In genomic region chr18:44130365-44130942, GRCh38 we compare ENCODE assay signal across 9 cellular contexts.
A peak's percentile ranks its signal among the peaks of the same experiment; 100 is the strongest.
DNase-seq lines count a peak whose midpoint lies in the region; ATAC-seq and TF ChIP-seq lines count a peak whose summit lies in the region.
"Had no signal": no experiment of that assay in that cellular context is flagged by ENCODE, and none has a peak within 500 bp of the region (broad histone marks: within the 10 kb centered on the region; RNA-seq: fewer than 3 reads in every experiment).

No MANE protein-coding gene starts in this region.

- H3K4me1 Mint-ChIP-seq in H9 (no peaks in the 10 kb centered on the region), brain (peaks cover 22% of the 10 kb centered on the region)

- ATAC-seq in GM21825 (IDR thresholded peaks at IDR 0.05; ENCODE audit: unreplicated experiment) (no peak), GM21447 (IDR thresholded peaks at IDR 0.05; ENCODE audit: unreplicated experiment) (no peak)

- H3K36me3 ChIP-seq in kidney epithelial cell (ENCODE audit: control insufficient read depth, insufficient read depth, low read length), result no peaks in the 10 kb centered on the region

- H4K5ac ChIP-seq in H9 (ENCODE audit: insufficient read length, low read depth, low read length), result no peak overlapping the region

- H3K56ac ChIP-seq in H9 (ENCODE audit: insufficient read length, low read depth, low read length), result no peak overlapping the region

- no peak overlapping the region for H2BK12ac ChIP-seq in H9 (ENCODE audit: insufficient read length, low read depth, low read length)

- H3T11ph ChIP-seq in H9 (ENCODE audit: low read length), result no peak overlapping the region

- H2BK120ac ChIP-seq in H9 (ENCODE audit: low read depth, low read length, poor library complexity, severe bottlenecking), result no peak overlapping the region

- no peak overlapping the region for H2BK15ac ChIP-seq in H9 (ENCODE audit: low read depth, low read length)

- H3K14ac ChIP-seq in H9 (ENCODE audit: insufficient read depth, low read length), result no peak overlapping the region

- no CpG with 5 or more reads among the region's 5 CpGs for WGBS in H9 (ENCODE audit: extremely low coverage, insufficient read length, low lambda C conversion rate)

- no peak overlapping the region for H3K23ac ChIP-seq in H9 (ENCODE audit: insufficient read length, low read depth, low read length)

- H3K27ac Mint-ChIP-seq in H9 (no peak overlapping the region), brain (peak overlapping the region in 2 of 5 experiments; percentile 22 to 43)

- H3K27me3 ChIP-seq in H9 (ENCODE audit: insufficient read depth, low read length) (no peaks in the 10 kb centered on the region), kidney epithelial cell (ENCODE audit: control insufficient read depth, insufficient read depth, low read length) (no peaks in the 10 kb centered on the region)

- H3K9me3 ChIP-seq in H9 (ENCODE audit: control insufficient read depth, low read depth, low read length), result no peaks in the 10 kb centered on the region

- no peaks in the 10 kb centered on the region for H3K79me1 ChIP-seq in H9 (ENCODE audit: insufficient read depth, low read depth, low read length, poor library complexity, severe bottlenecking)

- H3K18ac ChIP-seq in H9 (ENCODE audit: insufficient read length, low read depth, low read length), result no peak overlapping the region

- no peak overlapping the region for H3K27ac ChIP-seq in H9 (ENCODE audit: insufficient read length, low read depth, low read length)
- H3K27ac ChIP-seq: SK-N-MC had no signal

- no peak overlapping the region for H3K4ac ChIP-seq in H9 (ENCODE audit: low read depth, low read length)

- no peaks in the 10 kb centered on the region for H3K4me1 ChIP-seq in H9 (ENCODE audit: insufficient read depth, low read length)

- H3K4me3 ChIP-seq in kidney epithelial cell (ENCODE audit: low read depth, low read length), result no peak overlapping the region
- H3K4me3 ChIP-seq: SK-N-MC had no signal

- H3K4me2 ChIP-seq in H9 (ENCODE audit: insufficient read depth, insufficient read length, low read length), result no peak overlapping the region

- H3K4me3 Mint-ChIP-seq in H9, result no peak overlapping the region
- no peak overlapping the region for H3K4me3 Mint-ChIP-seq in brain

- DNase-seq in DMS153 treated with DMSO at 0.1 percent for 48 hours (lab: John Stamatoyannopoulos, UW; ENCODE audit: unreplicated experiment) (peak; percentile 22), H9 (peak; percentile 36), NCI-H2227 (lab: John Stamatoyannopoulos, UW; ENCODE audit: unreplicated experiment) (peak; percentile 79), kidney epithelial cell (ENCODE audit: low read depth) (peak; percentile 7)
- no peak for DNase-seq in activated CD4-positive, alpha-beta T cell treated with anti-CD3 and anti-CD28 coated beads for 1 hour

- no peak overlapping the region for H2BK5ac ChIP-seq in H9 (ENCODE audit: insufficient read length, low read length)

- H2AK5ac ChIP-seq in H9 (ENCODE audit: insufficient read length, low read length), result no peak overlapping the region

- H3K9me3 Mint-ChIP-seq in H9 (no peaks in the 10 kb centered on the region), brain (no peaks in the 10 kb centered on the region)

- no peak overlapping the region for H2BK20ac ChIP-seq in H9 (ENCODE audit: low read depth, low read length, poor library complexity, severe bottlenecking)

- H3K9ac ChIP-seq in H9 (ENCODE audit: extremely low read depth, insufficient read length, low read length), result no peak overlapping the region

- H2AFZ ChIP-seq in H9 (ENCODE audit: low read length), result no peak overlapping the region

- no peaks in the 10 kb centered on the region for H4K20me1 ChIP-seq in H9 (ENCODE audit: control insufficient read depth, insufficient read depth, insufficient read length)

- no peaks in the 10 kb centered on the region for H3K79me2 ChIP-seq in H9 (ENCODE audit: insufficient read depth, low read length)

- no peak overlapping the region for H4K8ac ChIP-seq in H9 (replicated peaks; ENCODE audit: insufficient read length, low read depth, low read length)

- no peaks in the 10 kb centered on the region for H3K27me3 Mint-ChIP-seq in H9 (ENCODE audit: low read depth)
- H3K27me3 Mint-ChIP-seq in brain, result no peaks in the 10 kb centered on the region

- no peak overlapping the region for H4K91ac ChIP-seq in H9 (ENCODE audit: insufficient read length, low read depth, low read length)

- H3K23me2 ChIP-seq in H9 (ENCODE audit: insufficient read length, low read depth, low read length, poor library complexity, severe bottlenecking), result no peaks in the 10 kb centered on the region

- no peaks in the 10 kb centered on the region for H3K36me3 Mint-ChIP-seq in H9 (ENCODE audit: insufficient read depth in 1 of 3, low read depth in 3 of 3)
- no peaks in the 10 kb centered on the region for H3K36me3 Mint-ChIP-seq in brain

- TF ChIP-seq CTCF in H9 (conservative IDR thresholded peaks at IDR 0.05), result peak; percentile 86
- peak; percentile 74 to 89 for TF ChIP-seq CTCF in brain (conservative IDR thresholded peaks at IDR 0.05)
- peak; percentile 83 for TF ChIP-seq CTCF in kidney epithelial cell (IDR thresholded peaks at IDR 0.05; ENCODE audit: insufficient read depth, low read length, poor library complexity, severe bottlenecking)
